Comparison of ENCODE assay signal across 1 cellular context in the genomic region with DNA sequence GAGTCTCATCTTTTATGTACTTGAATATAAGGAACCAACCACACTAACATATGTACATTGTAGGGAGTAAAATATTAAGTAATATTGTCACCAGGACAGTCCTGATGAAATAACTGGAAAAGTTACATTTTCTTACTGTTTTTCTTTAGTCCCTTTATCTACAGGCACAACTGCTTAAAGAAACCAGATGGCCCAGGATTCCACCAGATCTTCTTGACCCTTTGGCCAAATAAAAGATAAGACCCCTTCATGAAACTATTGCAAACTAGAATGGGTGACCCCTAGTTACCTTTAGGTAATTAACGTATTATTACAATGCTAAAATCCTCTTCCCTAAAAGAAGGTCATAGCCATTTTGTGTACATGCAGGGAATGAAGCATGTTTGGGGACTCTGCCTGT.
A peak's percentile ranks its signal among the peaks of the same experiment; 100 is the strongest.
TF ChIP-seq lines count a peak whose summit lies in the region.

No MANE protein-coding gene starts in this region.

TF ChIP-seq in K562, 482 proteins besides CTCF, POLR2A, EP300 and RAD21 (continued from another document):
- TF ChIP-seq, protein P1, sequence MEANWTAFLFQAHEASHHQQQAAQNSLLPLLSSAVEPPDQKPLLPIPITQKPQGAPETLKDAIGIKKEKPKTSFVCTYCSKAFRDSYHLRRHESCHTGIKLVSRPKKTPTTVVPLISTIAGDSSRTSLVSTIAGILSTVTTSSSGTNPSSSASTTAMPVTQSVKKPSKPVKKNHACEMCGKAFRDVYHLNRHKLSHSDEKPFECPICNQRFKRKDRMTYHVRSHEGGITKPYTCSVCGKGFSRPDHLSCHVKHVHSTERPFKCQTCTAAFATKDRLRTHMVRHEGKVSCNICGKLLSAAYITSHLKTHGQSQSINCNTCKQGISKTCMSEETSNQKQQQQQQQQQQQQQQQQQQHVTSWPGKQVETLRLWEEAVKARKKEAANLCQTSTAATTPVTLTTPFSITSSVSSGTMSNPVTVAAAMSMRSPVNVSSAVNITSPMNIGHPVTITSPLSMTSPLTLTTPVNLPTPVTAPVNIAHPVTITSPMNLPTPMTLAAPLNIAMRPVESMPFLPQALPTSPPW (CRISPR knock-in tag; IDR thresholded peaks at IDR 0.05) = no peak
- TF ChIP-seq ZNF76 (CRISPR knock-in tag; IDR thresholded peaks at IDR 0.05; ENCODE audit: borderline replicate concordance) (no peak), KLF16 (IDR thresholded peaks at IDR 0.05) (peak; percentile 13; the same call in 1 of the 2 replicates), CEBPG (CRISPR knock-in tag; IDR thresholded peaks at IDR 0.05) (no peak), CEBPG (tag; conservative IDR thresholded peaks at IDR 0.05 in 1 of 2, IDR thresholded peaks at IDR 0.05 in 1 of 2) (peak in 1 of 2 experiments; percentile 36; a peak in 1 of 4 replicates), NCOR1 (IDR thresholded peaks at IDR 0.05) (peak; percentile 47), TEAD4 (IDR thresholded peaks at IDR 0.05; ENCODE audit: low read length) (peak; percentile 74), TEAD4 (CRISPR knock-in tag; IDR thresholded peaks at IDR 0.05; ENCODE audit: borderline replicate concordance) (no peak), DPF2 (IDR thresholded peaks at IDR 0.05) (0 out of 2 replicates have a peak, but pooled peaks have one; percentile 54)
